ENCODE assay signal across 12 cellular contexts in the genomic region with DNA sequence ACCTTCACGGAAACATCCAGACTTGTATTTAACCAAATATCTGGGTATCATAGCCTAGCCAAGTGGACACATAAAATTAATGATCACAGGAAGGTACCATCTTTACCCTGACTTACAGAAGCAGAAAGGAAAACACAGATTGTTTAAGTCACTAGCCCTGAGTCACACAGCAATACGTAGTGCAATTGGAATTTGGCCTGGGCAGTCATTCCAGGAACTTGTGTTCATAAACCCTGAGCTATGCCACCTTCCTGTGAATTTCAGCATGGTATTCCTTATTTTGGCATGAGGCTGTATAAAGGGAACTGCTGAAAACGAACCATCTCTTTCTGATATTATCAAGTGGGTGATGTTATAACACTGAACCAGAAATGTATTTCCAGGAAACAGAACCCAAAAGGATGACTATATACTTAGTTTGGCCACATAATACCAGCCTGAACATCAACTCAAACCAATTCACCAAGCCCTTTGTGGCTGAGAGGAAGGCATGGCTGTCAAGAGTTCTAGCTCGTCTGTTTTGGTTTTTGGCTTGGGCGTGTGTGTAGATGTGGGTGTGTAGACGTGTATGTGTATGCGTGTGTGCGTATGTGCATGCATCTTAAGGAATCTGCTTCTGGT.
DNase-seq lines count a peak whose midpoint lies in the region; ATAC-seq and TF ChIP-seq lines count a peak whose summit lies in the region.
"Had no signal": no experiment of that assay in that cellular context is flagged by ENCODE, and none has a peak within 500 bp of the region (broad histone marks: within the 10 kb centered on the region; RNA-seq: fewer than 3 reads in every experiment).

No MANE protein-coding gene starts in this region.

- peak overlapping the region; percentile 21 to 67 for H3K27ac ChIP-seq in thoracic aorta
- H3K27ac ChIP-seq: tibial nerve had no signal

- H3K27ac Mint-ChIP-seq in activated CD4-positive, alpha-beta T cell treated with anti-CD3 and anti-CD28 coated beads for 36 hours, result no peak overlapping the region
- H3K27ac Mint-ChIP-seq: IgD-negative memory B cell, nephron progenitor cell had no signal

- H3K4me3 Mint-ChIP-seq in activated CD4-positive, alpha-beta T cell treated with anti-CD3 and anti-CD28 coated beads for 36 hours, result no peak overlapping the region
- H3K4me3 Mint-ChIP-seq: IgD-negative memory B cell, nephron progenitor cell had no signal

- ATAC-seq in activated CD4-positive, alpha-beta T cell treated with anti-CD3 and anti-CD28 coated beads for 36 hours, result peak; percentile 59
- ATAC-seq in thoracic aorta (ENCODE audit: insufficient number of reproducible peaks, low FRiP score, low read depth) (peak; percentile 96), HG02840 (IDR thresholded peaks at IDR 0.05; ENCODE audit: low FRiP score, unreplicated experiment) (no peak)

- no peaks in the 10 kb centered on the region for H3K9me3 ChIP-seq in thoracic aorta
- H3K9me3 ChIP-seq: tibial nerve had no signal

- POLR2A ChIA-PET in activated CD4-positive, alpha-beta T cell treated with anti-CD3 and anti-CD28 coated beads for 36 hours (lab: Charles Lee), result no interaction called here

- H3K27me3 ChIP-seq in thoracic aorta (replicated peaks; ENCODE audit: insufficient read depth), result no peaks in the 10 kb centered on the region
- H3K27me3 ChIP-seq: tibial nerve had no signal

- H3K9me3 Mint-ChIP-seq in activated CD4-positive, alpha-beta T cell treated with anti-CD3 and anti-CD28 coated beads for 36 hours (ENCODE audit: low read depth), result no peaks in the 10 kb centered on the region
- H3K9me3 Mint-ChIP-seq: nephron progenitor cell had no signal

- TF ChIP-seq CTCF in astrocyte of the cerebellum (IDR thresholded peaks at IDR 0.05; ENCODE audit: low read depth, low read length, missing control alignments) (no peak), thoracic aorta (IDR thresholded peaks at IDR 0.05) (no peak)

- H3K36me3 Mint-ChIP-seq in activated CD4-positive, alpha-beta T cell treated with anti-CD3 and anti-CD28 coated beads for 36 hours (ENCODE audit: low read depth), result no peaks in the 10 kb centered on the region
- H3K36me3 Mint-ChIP-seq: IgD-negative memory B cell had no signal

- no peak for DNase-seq in activated CD4-positive, alpha-beta T cell treated with anti-CD3 and anti-CD28 coated beads for 36 hours
- no peak for DNase-seq in activated CD4-positive, alpha-beta T cell treated with anti-CD3 and anti-CD28 coated beads for 48 hours
- DNase-seq in astrocyte of the cerebellum (ENCODE audit: low read depth), result peak; percentile 42
- peak; percentile 41 for DNase-seq in islet precursor cell
- DNase-seq in thoracic aorta (ENCODE audit: low spot score), result no peak
- no peak for DNase-seq in stimulated activated CD4-positive, alpha-beta T cell treated with anti-CD3 and anti-CD28 coated beads, Interleukin-15, amount 100 ng/mL, for 24 hours
- DNase-seq in NCI-H82 treated with DMSO at 0.1 percent for 48 hours (lab: John Stamatoyannopoulos, UW; ENCODE audit: unreplicated experiment), result no peak
- DNase-seq: 8988T, nephron progenitor cell had no signal

- peaks cover 11 to 43% of the 10 kb centered on the region in 2 donors for H3K4me1 ChIP-seq in thoracic aorta (ENCODE audit: control insufficient read depth in 1 of 2, low read depth in 2 of 2)
- H3K4me1 ChIP-seq: tibial nerve had no signal

- H3K4me1 Mint-ChIP-seq in activated CD4-positive, alpha-beta T cell treated with anti-CD3 and anti-CD28 coated beads for 36 hours, result peaks cover 22% of the 10 kb centered on the region

- in situ Hi-C loops in astrocyte of the cerebellum (cut with HindIII; ENCODE audit: low sequenced_read_pairs), result no loop called here

- no peaks in the 10 kb centered on the region for H3K36me3 ChIP-seq in thoracic aorta
- H3K36me3 ChIP-seq: tibial nerve had no signal

- CTCF ChIA-PET in activated CD4-positive, alpha-beta T cell treated with anti-CD3 and anti-CD28 coated beads for 36 hours (lab: Charles Lee), result interaction anchor here (1.1 kb wide), 1 partner anchor 301 kb away, joined by 5 read pairs; no protein-coding TSS in a partner anchor

- peaks cover 2% of the 10 kb centered on the region for H3K27me3 Mint-ChIP-seq in activated CD4-positive, alpha-beta T cell treated with anti-CD3 and anti-CD28 coated beads for 36 hours

- H3K4me3 ChIP-seq in astrocyte of the cerebellum (ENCODE audit: low read depth, low read length) (no peak overlapping the region), thoracic aorta (no peak overlapping the region)
- H3K4me3 ChIP-seq: tibial nerve had no signal

- intact Hi-C loops in activated CD4-positive, alpha-beta T cell treated with anti-CD3 and anti-CD28 coated beads for 36 hours (cut with DNase I, micrococcal nuclease), result no loop called here

Comparison
In these comparisons a context has a peak if more than half of its experiments do, and no peak if none do; other contexts are left out.
1. DNase-seq: peak in astrocyte of the cerebellum (single experiment) and islet precursor cell (single experiment); none in activated CD4-positive, alpha-beta T cell treated with anti-CD3 and anti-CD28 coated beads for 36 hours (single experiment), activated CD4-positive, alpha-beta T cell treated with anti-CD3 and anti-CD28 coated beads for 48 hours (single experiment), thoracic aorta (single experiment), stimulated activated CD4-positive, alpha-beta T cell treated with anti-CD3 and anti-CD28 coated beads, Interleukin-15, amount 100 ng/mL, for 24 hours (single experiment) and NCI-H82 treated with DMSO at 0.1 percent for 48 hours (single experiment).